10 cellular contexts compared by ENCODE assay signal in the genomic region with DNA sequence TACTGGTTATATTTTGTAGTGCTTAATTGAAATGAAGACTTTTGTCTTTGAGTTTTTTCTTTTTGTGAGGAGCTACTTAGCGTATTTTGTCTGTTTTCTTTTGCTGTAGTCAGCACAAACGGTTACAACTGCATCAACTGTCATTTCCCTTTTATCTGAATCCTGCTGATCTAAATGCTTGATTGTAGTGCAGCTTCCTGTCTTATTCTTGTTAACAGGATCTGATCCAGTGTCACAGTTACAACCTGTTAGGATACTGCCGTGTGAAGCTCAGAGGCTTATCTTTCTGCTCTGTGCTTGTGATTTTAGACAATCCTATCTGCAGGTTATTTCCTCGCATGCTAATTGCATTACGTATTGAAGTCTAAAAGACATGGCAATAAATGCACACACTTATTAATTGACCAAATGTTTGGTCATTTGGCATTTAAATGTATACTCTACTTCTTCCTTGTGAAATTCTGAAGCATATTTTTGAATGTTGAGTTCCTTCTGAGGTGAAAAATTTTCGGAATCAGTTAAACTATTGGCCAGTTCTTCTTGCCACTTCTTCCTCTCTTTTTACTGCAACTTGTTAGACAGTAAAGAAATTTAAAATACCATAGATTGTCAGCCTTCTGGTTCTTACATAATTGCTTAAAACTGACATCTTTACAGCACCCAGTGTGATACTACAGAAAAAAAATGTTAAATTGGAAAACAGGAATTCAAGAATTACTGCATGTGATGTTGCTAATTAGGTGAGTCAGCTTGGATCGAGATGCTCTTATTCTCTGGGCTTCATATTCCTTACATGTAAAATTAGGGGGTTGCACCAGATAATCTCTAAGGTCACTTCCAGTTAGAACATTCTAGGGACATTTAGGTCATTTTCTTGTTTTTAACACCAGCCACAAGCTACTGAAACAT.
DNase-seq lines count a peak whose midpoint lies in the region; ATAC-seq and TF ChIP-seq lines count a peak whose summit lies in the region.
"Had no signal": no experiment of that assay in that cellular context is flagged by ENCODE, and none has a peak within 500 bp of the region (broad histone marks: within the 10 kb centered on the region; RNA-seq: fewer than 3 reads in every experiment).

No MANE protein-coding gene starts in this region.

- H3K9me3 Mint-ChIP-seq in central memory CD8-positive, alpha-beta T cell: peaks cover 5% of the 10 kb centered on the region

- peaks cover 61% of the 10 kb centered on the region for H3K4me1 Mint-ChIP-seq in central memory CD8-positive, alpha-beta T cell

- H3K27ac ChIP-seq in HL-60 (replicated peaks): peak overlapping the region; percentile 10
- peak overlapping the region; percentile 48 for H3K27ac ChIP-seq in muscle layer of colon (ENCODE audit: low read depth, low read length)
- no peak overlapping the region for H3K27ac ChIP-seq in suprapubic skin

- H3K27me3 ChIP-seq in HL-60 (ENCODE audit: insufficient read depth, poor library complexity, severe bottlenecking) (no peaks in the 10 kb centered on the region), muscle layer of colon (ENCODE audit: control insufficient read depth in 1 of 2, insufficient read depth in 2 of 2, low read length in 2 of 2) (no peaks in the 10 kb centered on the region), suprapubic skin (no peaks in the 10 kb centered on the region)

- TF ChIP-seq CTCF in AG09319 (IDR thresholded peaks at IDR 0.05; ENCODE audit: low read depth, low read length) (no peak), HL-60 (IDR thresholded peaks at IDR 0.05; ENCODE audit: insufficient read depth, low read length) (no peak), suprapubic skin (IDR thresholded peaks at IDR 0.05) (no peak)

- H3K4me3 Mint-ChIP-seq in central memory CD8-positive, alpha-beta T cell: peak overlapping the region; percentile 50
- H3K4me3 Mint-ChIP-seq: WTC11 had no signal

- H3K27me3 Mint-ChIP-seq in central memory CD8-positive, alpha-beta T cell: no peaks in the 10 kb centered on the region

- peaks cover 53% of the 10 kb centered on the region for H3K36me3 Mint-ChIP-seq in central memory CD8-positive, alpha-beta T cell (ENCODE audit: insufficient read depth)

- H3K9me3 ChIP-seq in muscle layer of colon (ENCODE audit: low read length) (peaks cover 6% of the 10 kb centered on the region), suprapubic skin (peaks cover 8% of the 10 kb centered on the region)

- no peak for TF ChIP-seq EP300 in suprapubic skin (IDR thresholded peaks at IDR 0.05)

- no peak overlapping the region for H3K9ac ChIP-seq in muscle layer of colon (ENCODE audit: low read length)

- ATAC-seq in central memory CD8-positive, alpha-beta T cell (replicated peaks; ENCODE audit: extremely low read depth, poor library complexity, severe bottlenecking): no peak
- ATAC-seq: WTC11 had no signal

- peaks cover 26% of the 10 kb centered on the region for H3K4me1 ChIP-seq in muscle layer of colon (ENCODE audit: insufficient read depth, low read length)
- peaks cover 31% of the 10 kb centered on the region for H3K4me1 ChIP-seq in suprapubic skin

- no peak for TF ChIP-seq POLR2A in suprapubic skin (IDR thresholded peaks at IDR 0.05)

- H3K27ac Mint-ChIP-seq in central memory CD8-positive, alpha-beta T cell (ENCODE audit: low read depth): peak overlapping the region; percentile 68
- H3K27ac Mint-ChIP-seq: WTC11 had no signal

- H3K4me3 ChIP-seq in HL-60 (replicated peaks; ENCODE audit: insufficient read depth, low read length) (no peak overlapping the region), muscle layer of colon (ENCODE audit: low read depth in 1 of 2, low read length in 2 of 2) (no peak overlapping the region), suprapubic skin (no peak overlapping the region)

- H3K36me3 ChIP-seq in muscle layer of colon (ENCODE audit: insufficient read depth, low read length) (peaks cover 6% of the 10 kb centered on the region), suprapubic skin (peaks cover 26% of the 10 kb centered on the region)

- WGBS in suprapubic skin: 50% methylated on average over 7 of the region's 7 CpGs

- DNase-seq in AG09319 (ENCODE audit: extremely low read depth, low read depth) (peak; percentile 2), HL-60 (ENCODE audit: low read depth in 1 of 2, low spot score in 1 of 2) (no peak), NCI-H1105 (lab: John Stamatoyannopoulos, UW) (no peak), NCI-H1436 (lab: John Stamatoyannopoulos, UW) (no peak), suprapubic skin (ENCODE audit: low spot score in 2 of 2) (no peak), cortex of kidney (lab: John Stamatoyannopoulos, UW) (no peak)
- no peak for DNase-seq in central memory CD8-positive, alpha-beta T cell (ENCODE audit: low spot score in 2 of 2)
- DNase-seq: nucleus accumbens had no signal
